11 cellular contexts compared by ENCODE assay signal in the genomic region with DNA sequence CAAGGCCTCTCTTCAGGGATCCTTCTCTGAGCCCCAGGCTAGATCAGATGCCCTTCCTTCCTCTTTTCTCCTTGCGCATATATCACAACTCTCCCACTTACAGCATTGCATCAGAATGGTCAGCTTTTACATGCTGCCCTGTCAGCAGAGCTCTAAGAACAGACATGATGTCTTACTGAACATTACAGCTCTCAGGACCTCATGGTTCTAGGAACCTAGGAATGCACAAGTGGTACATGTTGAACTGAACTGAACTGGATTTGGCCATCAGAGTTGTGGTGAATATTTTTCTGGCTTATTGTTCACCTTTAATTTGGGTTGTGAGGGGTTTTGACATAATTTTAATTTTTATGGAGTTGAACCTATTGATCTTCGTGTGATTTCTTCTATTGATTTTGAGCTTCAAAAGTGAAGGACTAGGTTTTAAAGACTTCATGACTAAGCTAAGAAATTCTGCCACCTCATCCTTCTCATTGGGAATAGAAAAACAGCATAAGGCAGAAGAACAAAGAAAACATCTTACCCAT. TPM values are rescaled to one million over a fixed set of nuclear protein-coding genes. Genes with fewer than 3 reads are reported as not detected.
DNase-seq lines count a peak whose midpoint lies in the region; ATAC-seq and TF ChIP-seq lines count a peak whose summit lies in the region.
"Had no signal": no experiment of that assay in that cellular context is flagged by ENCODE, and none has a peak within 500 bp of the region (broad histone marks: within the 10 kb centered on the region; RNA-seq: fewer than 3 reads in every experiment).

No MANE protein-coding gene starts in this region.

- H3K27ac Mint-ChIP-seq in activated naive CD4-positive, alpha-beta T cell treated with anti-CD3 and anti-CD28 coated beads, Interleukin-2, amount 50 U/mL, for 24 hours: peak overlapping the region; percentile 81
- H3K27ac Mint-ChIP-seq in activated naive CD4-positive, alpha-beta T cell treated with anti-CD3 and anti-CD28 coated beads, Interleukin-2, amount 50 U/mL, for 72 hours: no peak overlapping the region
- H3K27ac Mint-ChIP-seq in stimulated activated naive CD8-positive, alpha-beta T cell treated with anti-CD3 and anti-CD28 coated beads, Interleukin-15, amount 100 ng/mL, for 72 hours: peak overlapping the region; percentile 16 to 70

- H3K27ac ChIP-seq in WERI-Rb-1: no peak overlapping the region

- H3K4me1 Mint-ChIP-seq in activated naive CD4-positive, alpha-beta T cell treated with anti-CD3 and anti-CD28 coated beads, Interleukin-2, amount 50 U/mL, for 24 hours: peaks cover 79% of the 10 kb centered on the region
- peaks cover 34% of the 10 kb centered on the region for H3K4me1 Mint-ChIP-seq in stimulated activated naive CD8-positive, alpha-beta T cell treated with anti-CD3 and anti-CD28 coated beads, Interleukin-15, amount 100 ng/mL, for 72 hours

- H3K36me3 ChIP-seq in WERI-Rb-1: no peaks in the 10 kb centered on the region

- H3K4me3 Mint-ChIP-seq in activated naive CD4-positive, alpha-beta T cell treated with anti-CD3 and anti-CD28 coated beads, Interleukin-2, amount 50 U/mL, for 24 hours: peak overlapping the region; percentile 37
- H3K4me3 Mint-ChIP-seq in stimulated activated naive CD8-positive, alpha-beta T cell treated with anti-CD3 and anti-CD28 coated beads, Interleukin-15, amount 100 ng/mL, for 72 hours: no peak overlapping the region

- H3K4me3 ChIP-seq in fibroblast of pulmonary artery (replicated peaks; ENCODE audit: low read depth, low read length) (no peak overlapping the region), WERI-Rb-1 (ENCODE audit: low read depth, low read length) (no peak overlapping the region)

- no peaks in the 10 kb centered on the region for H3K9me3 ChIP-seq in WERI-Rb-1 (ENCODE audit: severe bottlenecking)

- TF ChIP-seq CTCF in fibroblast of pulmonary artery (IDR thresholded peaks at IDR 0.05; ENCODE audit: low read length, missing control alignments) (no peak), WERI-Rb-1 (IDR thresholded peaks at IDR 0.05; ENCODE audit: low read depth, low read length) (no peak)

- no peaks in the 10 kb centered on the region for H3K9me3 Mint-ChIP-seq in activated naive CD4-positive, alpha-beta T cell treated with anti-CD3 and anti-CD28 coated beads, Interleukin-2, amount 50 U/mL, for 24 hours
- H3K9me3 Mint-ChIP-seq in activated naive CD4-positive, alpha-beta T cell treated with anti-CD3 and anti-CD28 coated beads, Interleukin-2, amount 50 U/mL, for 72 hours: peaks cover 8 to 9% of the 10 kb centered on the region in 2 donors
- no peaks in the 10 kb centered on the region for H3K9me3 Mint-ChIP-seq in stimulated activated naive CD8-positive, alpha-beta T cell treated with anti-CD3 and anti-CD28 coated beads, Interleukin-15, amount 100 ng/mL, for 72 hours

- H3K27me3 Mint-ChIP-seq in activated naive CD4-positive, alpha-beta T cell treated with anti-CD3 and anti-CD28 coated beads, Interleukin-2, amount 50 U/mL, for 24 hours: no peaks in the 10 kb centered on the region
- H3K27me3 Mint-ChIP-seq in stimulated activated naive CD8-positive, alpha-beta T cell treated with anti-CD3 and anti-CD28 coated beads, Interleukin-15, amount 100 ng/mL, for 72 hours: no peaks in the 10 kb centered on the region

- no peak for ATAC-seq in activated naive CD4-positive, alpha-beta T cell treated with anti-CD3 and anti-CD28 coated beads, Interleukin-2, amount 50 U/mL, for 72 hours
- no peak for ATAC-seq in stimulated activated naive CD8-positive, alpha-beta T cell treated with anti-CD3 and anti-CD28 coated beads, Interleukin-15, amount 100 ng/mL, for 72 hours
- ATAC-seq in HG03025 (IDR thresholded peaks at IDR 0.05; ENCODE audit: low FRiP score, unreplicated experiment): no peak

- no peaks in the 10 kb centered on the region for H3K27me3 ChIP-seq in WERI-Rb-1 (ENCODE audit: insufficient read depth, low read depth, severe bottlenecking)

- H3K36me3 Mint-ChIP-seq in activated naive CD4-positive, alpha-beta T cell treated with anti-CD3 and anti-CD28 coated beads, Interleukin-2, amount 50 U/mL, for 24 hours: peaks cover 6% of the 10 kb centered on the region
- H3K36me3 Mint-ChIP-seq in activated naive CD4-positive, alpha-beta T cell treated with anti-CD3 and anti-CD28 coated beads, Interleukin-2, amount 50 U/mL, for 72 hours: no peaks in the 10 kb centered on the region

- no peak for DNase-seq in activated naive CD4-positive, alpha-beta T cell treated with anti-CD3 and anti-CD28 coated beads, Interleukin-2, amount 50 U/mL, for 72 hours (ENCODE audit: low spot score in 2 of 2)
- DNase-seq in SKM-1 treated with dmso at 0.1 percent for 144 hours (lab: John Stamatoyannopoulos, UW; ENCODE audit: unreplicated experiment): peak; percentile 79
- peak; percentile 51 for DNase-seq in fibroblast of pulmonary artery (ENCODE audit: low read depth)
- no peak for DNase-seq in stimulated activated naive CD8-positive, alpha-beta T cell treated with anti-CD3 and anti-CD28 coated beads, Interleukin-15, amount 100 ng/mL, for 72 hours
- DNase-seq in WERI-Rb-1: no peak
- no peak for DNase-seq in iPS-NIHi7 (ENCODE audit: extremely low spot score)
- DNase-seq: NCI-H1694; occipital lobe; stimulated activated CD4-positive, alpha-beta T cell treated with anti-CD3 and anti-CD28 coated beads, Interleukin-1b, Interleukin-23, amount 100 ng/mL, for 48 hours had no signal

RNA-seq across cellular contexts. Expression of gene SPON1, which starts 37.7 kb away (rescaled TPM):
- under 1 TPM in 1 of 2 donors, not detected in 1; 0.19 TPM for total RNA-seq in activated naive CD4-positive, alpha-beta T cell treated with anti-CD3 and anti-CD28 coated beads, Interleukin-2, amount 50 U/mL, for 72 hours

Comparison
In these comparisons a context has a peak if more than half of its experiments do, and no peak if none do; other contexts are left out.
1. H3K27ac Mint-ChIP-seq: peak in activated naive CD4-positive, alpha-beta T cell treated with anti-CD3 and anti-CD28 coated beads, Interleukin-2, amount 50 U/mL, for 24 hours (single experiment) and stimulated activated naive CD8-positive, alpha-beta T cell treated with anti-CD3 and anti-CD28 coated beads, Interleukin-15, amount 100 ng/mL, for 72 hours (2 of 2); none in activated naive CD4-positive, alpha-beta T cell treated with anti-CD3 and anti-CD28 coated beads, Interleukin-2, amount 50 U/mL, for 72 hours (0 of 2).
2. DNase-seq: peak in SKM-1 treated with dmso at 0.1 percent for 144 hours (single experiment) and fibroblast of pulmonary artery (single experiment); none in activated naive CD4-positive, alpha-beta T cell treated with anti-CD3 and anti-CD28 coated beads, Interleukin-2, amount 50 U/mL, for 72 hours (0 of 2), stimulated activated naive CD8-positive, alpha-beta T cell treated with anti-CD3 and anti-CD28 coated beads, Interleukin-15, amount 100 ng/mL, for 72 hours (0 of 2), WERI-Rb-1 (single experiment) and iPS-NIHi7 (single experiment).